Comparison of ENCODE assay signal across 8 cellular contexts in the genomic region with DNA sequence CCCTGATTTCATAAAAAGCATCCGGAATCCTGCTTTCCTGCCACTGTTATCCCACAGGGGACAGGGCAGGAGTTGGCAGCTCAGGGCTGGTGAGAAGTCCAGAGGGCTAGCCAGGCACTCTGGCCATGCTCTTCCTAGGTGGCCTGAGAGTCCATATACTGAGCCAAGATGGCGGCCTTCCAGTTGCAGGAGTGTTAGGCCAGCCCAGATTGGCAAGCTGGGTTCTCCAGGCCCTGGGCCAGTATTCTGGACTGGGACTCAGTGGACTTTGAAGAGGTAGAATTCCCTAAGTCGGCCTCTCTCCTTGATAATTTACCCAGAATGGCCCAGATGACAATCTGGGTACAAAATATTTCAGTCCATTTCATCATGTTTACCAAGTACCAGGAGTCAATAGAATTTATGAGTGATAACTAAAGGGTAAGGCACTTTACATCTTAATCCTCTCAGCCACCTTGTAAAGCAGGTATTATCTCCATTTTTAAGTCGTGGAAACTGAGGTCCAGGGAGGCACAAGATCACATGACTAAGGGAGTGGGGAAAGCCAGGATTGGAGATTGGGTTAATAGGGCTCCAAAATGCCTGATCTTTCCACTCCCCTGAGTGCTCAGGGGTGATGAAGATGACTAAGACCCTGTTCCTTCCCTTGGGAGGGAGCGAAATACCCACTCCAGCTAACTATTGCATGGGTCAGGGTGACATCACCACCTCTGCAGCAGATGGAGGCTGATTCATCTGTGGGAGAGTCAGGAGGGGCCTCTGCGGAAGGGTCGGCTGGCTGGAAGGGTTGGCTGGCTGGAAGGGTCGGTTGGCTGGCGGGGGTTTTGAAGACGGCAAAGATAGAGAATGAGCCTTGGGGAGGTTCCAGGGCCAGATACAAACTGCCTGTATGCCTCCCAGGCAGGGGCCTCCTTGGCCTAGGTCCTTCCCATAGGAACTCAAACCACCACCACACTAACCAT. TPM values are rescaled to one million over a fixed set of nuclear protein-coding genes. Genes with fewer than 3 reads are reported as not detected.
DNase-seq lines count a peak whose midpoint lies in the region; ATAC-seq and TF ChIP-seq lines count a peak whose summit lies in the region.

No MANE protein-coding gene starts in this region.

- peak; percentile 84 for ATAC-seq in RWPE2 (ENCODE audit: low read depth)

- H3K9me3 Mint-ChIP-seq in activated naive CD4-positive, alpha-beta T cell treated with anti-CD3 and anti-CD28 coated beads, Interleukin-2, amount 50 U/mL, for 24 hours, result no peaks in the 10 kb centered on the region
- H3K9me3 Mint-ChIP-seq in type B pancreatic cell, result no peaks in the 10 kb centered on the region

- peaks cover 27% of the 10 kb centered on the region for H3K4me1 Mint-ChIP-seq in activated naive CD4-positive, alpha-beta T cell treated with anti-CD3 and anti-CD28 coated beads, Interleukin-2, amount 50 U/mL, for 24 hours
- H3K4me1 Mint-ChIP-seq in type B pancreatic cell (ENCODE audit: unreplicated experiment), result peaks cover 26% of the 10 kb centered on the region

- no peaks in the 10 kb centered on the region for H3K27me3 Mint-ChIP-seq in activated naive CD4-positive, alpha-beta T cell treated with anti-CD3 and anti-CD28 coated beads, Interleukin-2, amount 50 U/mL, for 24 hours
- H3K27me3 Mint-ChIP-seq in type B pancreatic cell, result no peaks in the 10 kb centered on the region

- peaks cover 28% of the 10 kb centered on the region for H3K36me3 ChIP-seq in RWPE2 (ENCODE audit: low read depth)

- no peaks in the 10 kb centered on the region for H3K27me3 ChIP-seq in RWPE2 (ENCODE audit: insufficient read depth, poor library complexity, severe bottlenecking)

- peak overlapping the region; percentile 99 for H3K27ac ChIP-seq in RWPE2 (ENCODE audit: poor library complexity, severe bottlenecking)

- no peaks in the 10 kb centered on the region for H3K36me3 Mint-ChIP-seq in activated naive CD4-positive, alpha-beta T cell treated with anti-CD3 and anti-CD28 coated beads, Interleukin-2, amount 50 U/mL, for 24 hours
- H3K36me3 Mint-ChIP-seq in type B pancreatic cell, result peaks cover 12% of the 10 kb centered on the region

- H3K9me3 ChIP-seq in RWPE2 (ENCODE audit: severe bottlenecking), result no peaks in the 10 kb centered on the region

- H3K4me3 Mint-ChIP-seq in activated naive CD4-positive, alpha-beta T cell treated with anti-CD3 and anti-CD28 coated beads, Interleukin-2, amount 50 U/mL, for 24 hours, result peak overlapping the region; percentile 80
- peak overlapping the region; percentile 89 for H3K4me3 Mint-ChIP-seq in type B pancreatic cell

- no peak for TF ChIP-seq CTCF in RWPE2 (IDR thresholded peaks at IDR 0.05; ENCODE audit: poor library complexity, severe bottlenecking)
- TF ChIP-seq CTCF in type B pancreatic cell (conservative IDR thresholded peaks at IDR 0.05), result no peak

- H3K27ac Mint-ChIP-seq in activated naive CD4-positive, alpha-beta T cell treated with anti-CD3 and anti-CD28 coated beads, Interleukin-2, amount 50 U/mL, for 24 hours, result peak overlapping the region; percentile 72
- peak overlapping the region; percentile 95 for H3K27ac Mint-ChIP-seq in type B pancreatic cell

- DNase-seq in activated naive CD4-positive, alpha-beta T cell (lab: John Stamatoyannopoulos, UW), result no peak
- DNase-seq in RWPE2 (ENCODE audit: low spot score) (peak; percentile 95), dermis microvascular lymphatic vessel endothelial cell (ENCODE audit: low read depth in 2 of 2) (peak; percentile 44 to 94), medulla oblongata (ENCODE audit: extremely low spot score) (peak; percentile 80), type B pancreatic cell (ENCODE audit: extremely low spot score, unreplicated experiment) (no peak), HuH-7.5 (ENCODE audit: low spot score) (no peak), inferior parietal cortex (ENCODE audit: extremely low spot score) (no peak)

- H3K4me3 ChIP-seq in RWPE2 (ENCODE audit: severe bottlenecking), result peak overlapping the region; percentile 97

- H3K4me1 ChIP-seq in RWPE2 (ENCODE audit: insufficient read depth, poor library complexity, severe bottlenecking), result peaks cover 13% of the 10 kb centered on the region

RNA-seq across cellular contexts. Expression of gene MICALL1, which starts 1.2 kb away (rescaled TPM):
- total RNA-seq in dermis microvascular lymphatic vessel endothelial cell (21.3 and 37.3 TPM in 2 replicates), type B pancreatic cell (ENCODE audit: low replicate concordance) (56.5 and 107 TPM in 2 replicates)

RNA-seq across cellular contexts. Expression of gene C22orf23, which starts 48.5 kb away (rescaled TPM):
- total RNA-seq in dermis microvascular lymphatic vessel endothelial cell (under 0.01 and 0.13 TPM in 2 replicates), type B pancreatic cell (ENCODE audit: low replicate concordance) (0.64 and 0.70 TPM in 2 replicates)

RNA-seq across cellular contexts. Expression of gene POLR2F, which starts 48.6 kb away (rescaled TPM):
- total RNA-seq in dermis microvascular lymphatic vessel endothelial cell (38.8 and 44.9 TPM in 2 replicates), type B pancreatic cell (ENCODE audit: low replicate concordance) (92.0 and 99.6 TPM in 2 replicates)

RNA-seq across cellular contexts. Expression of gene EIF3L, which starts 55.6 kb away (rescaled TPM):
- total RNA-seq in dermis microvascular lymphatic vessel endothelial cell (290 and 470 TPM in 2 replicates), type B pancreatic cell (ENCODE audit: low replicate concordance) (578 and 740 TPM in 2 replicates)

Comparison
In these comparisons a context has a peak if more than half of its experiments do, and no peak if none do; other contexts are left out.
1. DNase-seq: peak in RWPE2 (single experiment), dermis microvascular lymphatic vessel endothelial cell (2 of 2) and medulla oblongata (single experiment); none in activated naive CD4-positive, alpha-beta T cell (0 of 4), type B pancreatic cell (single experiment), HuH-7.5 (single experiment) and inferior parietal cortex (single experiment).